ENCODE assay signal across 14 cellular contexts in the genomic region with DNA sequence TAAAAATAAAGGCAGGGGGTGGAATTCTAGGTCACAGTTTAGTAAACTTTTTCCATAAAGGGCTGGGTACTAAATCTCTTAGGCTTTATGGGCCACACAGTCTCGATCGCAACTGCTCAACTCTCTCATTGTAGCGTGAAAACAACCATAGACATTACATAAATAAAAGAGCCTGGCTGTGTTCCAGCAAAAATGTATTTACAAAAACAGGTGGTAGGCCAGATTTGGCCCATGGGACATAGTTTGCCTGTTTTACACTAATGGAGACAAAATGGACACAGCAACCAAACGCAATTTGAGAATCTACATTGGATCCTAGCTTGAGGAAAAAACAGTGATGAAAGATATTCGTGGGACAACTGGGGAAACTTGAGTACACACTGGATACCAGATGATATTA. TPM values are rescaled to one million over a fixed set of nuclear protein-coding genes. Genes with fewer than 3 reads are reported as not detected.
"Had no signal": no experiment of that assay in that cellular context is flagged by ENCODE, and none has a peak within 500 bp of the region (broad histone marks: within the 10 kb centered on the region; RNA-seq: fewer than 3 reads in every experiment).

No MANE protein-coding gene starts in this region.

- DNase-seq: activated CD4-positive, alpha-beta T cell treated with anti-CD3 and anti-CD28 coated beads, Interleukin-2, amount 10 ng/mL, durations not matched to agents 7 days and 5 days; activated CD8-positive, alpha-beta memory T cell treated with anti-CD3 and anti-CD28 coated beads, Interleukin-2, amount 50 U/mL, for 48 hours; activated gamma-delta T cell; activated T-cell treated with anti-CD3 and anti-CD28 coated beads, Interleukin-2, amount 50 U/mL, for 72 hours; foreskin fibroblast; hippocampal formation; left lung; mammary epithelial cell; naive B cell; pancreas; stimulated activated naive CD8-positive, alpha-beta T cell treated with anti-CD3 and anti-CD28 coated beads, Interleukin-15, Interleukin-2, amounts not matched to agents 100 U/mL and 50 U/mL, for 24 hours; trophoblast cell had no signal

- ATAC-seq: activated naive CD4-positive, alpha-beta T cell treated with anti-CD3 and anti-CD28 coated beads, Interleukin-2, amount 50 U/mL, for 72 hours; activated T-cell treated with anti-CD3 and anti-CD28 coated beads, Interleukin-2, amount 50 U/mL, for 72 hours; left lung; pancreas; sciatic nerve; stimulated activated naive CD8-positive, alpha-beta T cell treated with anti-CD3 and anti-CD28 coated beads, Interleukin-15, Interleukin-2, amounts not matched to agents 100 U/mL and 50 U/mL, for 24 hours had no signal

RNA-seq across cellular contexts. Expression of a gene that starts 29.3 kb away (rescaled TPM):
- total RNA-seq: activated CD4-positive, alpha-beta T cell treated with anti-CD3 and anti-CD28 coated beads, Interleukin-2, amount 10 ng/mL, durations not matched to agents 7 days and 5 days had no signal
